In genomic region chr10:20622522-20623270, GRCh38 we compare ENCODE assay signal across 13 cellular contexts.
DNase-seq lines count a peak whose midpoint lies in the region; ATAC-seq, FAIRE-seq and TF ChIP-seq lines count a peak whose summit lies in the region.
"Had no signal": no experiment of that assay in that cellular context is flagged by ENCODE, and none has a peak within 500 bp of the region (broad histone marks: within the 10 kb centered on the region; RNA-seq: fewer than 3 reads in every experiment).

No MANE protein-coding gene starts in this region.

- no peaks in the 10 kb centered on the region for H4K20me1 ChIP-seq in astrocyte (ENCODE audit: insufficient read depth, low read length)
- no peaks in the 10 kb centered on the region for H4K20me1 ChIP-seq in H9 (ENCODE audit: control insufficient read depth, insufficient read depth, insufficient read length)
- H4K20me1 ChIP-seq: BLaER1 had no signal

- CTCF ChIA-PET in WTC11 (lab: Charles Lee): no interaction called here

- H3K27ac ChIP-seq in heart right ventricle (peak overlapping the region in 8 of 10 donors; percentile 17 to 69 (median 60)), astrocyte (ENCODE audit: low read depth, low read length) (peak overlapping the region; percentile 47), left lung (peak overlapping the region in 1 of 2 donors; percentile 60), vagina (peak overlapping the region; percentile 79), H9 (ENCODE audit: insufficient read length, low read depth, low read length) (no peak overlapping the region)
- H3K27ac ChIP-seq: BLaER1, sigmoid colon had no signal

- H3K27me3 ChIP-seq in heart right ventricle: no peaks in the 10 kb centered on the region
- no peaks in the 10 kb centered on the region for H3K27me3 ChIP-seq in astrocyte (ENCODE audit: insufficient read depth, low read length)
- no peaks in the 10 kb centered on the region for H3K27me3 ChIP-seq in left lung
- H3K27me3 ChIP-seq in vagina: no peaks in the 10 kb centered on the region
- H3K27me3 ChIP-seq in H9 (ENCODE audit: insufficient read depth, low read length): no peaks in the 10 kb centered on the region; the same call in 1 of the 2 replicates
- H3K27me3 ChIP-seq: BLaER1, sigmoid colon had no signal

- H3K18ac ChIP-seq in H9 (ENCODE audit: insufficient read length, low read depth, low read length): no peak overlapping the region

- no peak overlapping the region for H2BK12ac ChIP-seq in H9 (ENCODE audit: insufficient read length, low read depth, low read length)

- no peak overlapping the region for H3K23ac ChIP-seq in H9 (ENCODE audit: insufficient read length, low read depth, low read length)

- H3K4me1 Mint-ChIP-seq in astrocyte (ENCODE audit: low read depth, unreplicated experiment): no peaks in the 10 kb centered on the region
- peaks cover 6% of the 10 kb centered on the region for H3K4me1 Mint-ChIP-seq in WTC11
- H3K4me1 Mint-ChIP-seq in H9: peaks cover 0 to 4% of the 10 kb centered on the region in 2 experiments; a peak in 1 of 4 replicates

- peak; percentile 56 for FAIRE-seq in astrocyte (lab: Jason Lieb, UNC)

- H3K79me1 ChIP-seq in H9 (ENCODE audit: insufficient read depth, low read depth, low read length, poor library complexity, severe bottlenecking): no peaks in the 10 kb centered on the region

- no peak overlapping the region for H2BK120ac ChIP-seq in H9 (ENCODE audit: low read depth, low read length, poor library complexity, severe bottlenecking)

- no peak overlapping the region for H2BK5ac ChIP-seq in H9 (ENCODE audit: insufficient read length, low read length)

- ATAC-seq in heart right ventricle: peak in 2 of 8 donors; percentile 32 to 35
- ATAC-seq in Right ventricle myocardium inferior: no peak
- ATAC-seq in left lung: peak; percentile 95
- no peak for ATAC-seq in WTC11

- WGBS in heart right ventricle, 2 donors: 45 to 60% methylated on average over 6 of the region's 6 CpGs
- no CpG with 5 or more reads among the region's 6 CpGs for WGBS in H9 (ENCODE audit: extremely low coverage, insufficient read length, low lambda C conversion rate)

- TF ChIP-seq POLR2A in vagina (IDR thresholded peaks at IDR 0.05): no peak

- H3K9me3 Mint-ChIP-seq in astrocyte (ENCODE audit: unreplicated experiment) (no peaks in the 10 kb centered on the region), WTC11 (no peaks in the 10 kb centered on the region), H9 (no peaks in the 10 kb centered on the region)

- no peak overlapping the region for H3K56ac ChIP-seq in H9 (ENCODE audit: insufficient read length, low read depth, low read length)

- H2AFZ ChIP-seq in astrocyte (ENCODE audit: low read depth, low read length) (no peak overlapping the region), H9 (ENCODE audit: low read length) (no peak overlapping the region)

- no peak overlapping the region for H3K4ac ChIP-seq in H9 (ENCODE audit: low read depth, low read length)

- peaks cover 0 to 14% (median 0%) of the 10 kb centered on the region in 11 donors for H3K9me3 ChIP-seq in heart right ventricle
- no peaks in the 10 kb centered on the region for H3K9me3 ChIP-seq in astrocyte (ENCODE audit: insufficient read depth, low read depth, low read length)
- H3K9me3 ChIP-seq in left lung: no peaks in the 10 kb centered on the region
- no peaks in the 10 kb centered on the region for H3K9me3 ChIP-seq in vagina
- no peaks in the 10 kb centered on the region for H3K9me3 ChIP-seq in H9 (ENCODE audit: control insufficient read depth, low read depth, low read length)
- H3K9me3 ChIP-seq: BLaER1, sigmoid colon had no signal

- H3K23me2 ChIP-seq in H9 (ENCODE audit: insufficient read length, low read depth, low read length, poor library complexity, severe bottlenecking): no peaks in the 10 kb centered on the region

- H3K79me2 ChIP-seq in astrocyte (ENCODE audit: insufficient read depth, low read length) (no peaks in the 10 kb centered on the region), H9 (ENCODE audit: insufficient read depth, low read length) (no peaks in the 10 kb centered on the region)

- no peaks in the 10 kb centered on the region for H3K27me3 Mint-ChIP-seq in astrocyte (ENCODE audit: low read depth, unreplicated experiment)
- no peaks in the 10 kb centered on the region for H3K27me3 Mint-ChIP-seq in WTC11 (ENCODE audit: low read depth)
- no peaks in the 10 kb centered on the region for H3K27me3 Mint-ChIP-seq in H9 (ENCODE audit: low read depth)

- H3K4me2 ChIP-seq in astrocyte (ENCODE audit: low read length): peak overlapping the region; percentile 8
- H3K4me2 ChIP-seq in H9 (ENCODE audit: insufficient read depth, insufficient read length, low read length): no peak overlapping the region
- H3K4me2 ChIP-seq: BLaER1 had no signal

- H3K4me3 Mint-ChIP-seq in astrocyte (ENCODE audit: unreplicated experiment) (no peak overlapping the region), WTC11 (no peak overlapping the region), H9 (no peak overlapping the region)

- H2BK20ac ChIP-seq in H9 (ENCODE audit: low read depth, low read length, poor library complexity, severe bottlenecking): no peak overlapping the region

- H3K36me3 ChIP-seq in heart right ventricle: no peaks in the 10 kb centered on the region
- H3K36me3 ChIP-seq in astrocyte (ENCODE audit: insufficient read depth, low read length): no peaks in the 10 kb centered on the region
- no peaks in the 10 kb centered on the region for H3K36me3 ChIP-seq in left lung
- no peaks in the 10 kb centered on the region for H3K36me3 ChIP-seq in vagina
- H3K36me3 ChIP-seq: BLaER1, sigmoid colon had no signal

- no peak overlapping the region for H3T11ph ChIP-seq in H9 (ENCODE audit: low read length)

- no peak overlapping the region for H2BK15ac ChIP-seq in H9 (ENCODE audit: low read depth, low read length)

- no peak for TF ChIP-seq CTCF in heart right ventricle (IDR thresholded peaks at IDR 0.05)
- TF ChIP-seq CTCF in astrocyte (IDR thresholded peaks at IDR 0.05; ENCODE audit: insufficient read depth, low read depth, low read length): no peak
- TF ChIP-seq CTCF in left lung (IDR thresholded peaks at IDR 0.05): no peak
- TF ChIP-seq CTCF in vagina (IDR thresholded peaks at IDR 0.05): no peak
- TF ChIP-seq CTCF in WTC11 (IDR thresholded peaks at IDR 0.05): no peak
- TF ChIP-seq CTCF in H9 (conservative IDR thresholded peaks at IDR 0.05): no peak

- no peaks in the 10 kb centered on the region for H3K36me3 Mint-ChIP-seq in astrocyte (ENCODE audit: low read depth, unreplicated experiment)
- no peaks in the 10 kb centered on the region for H3K36me3 Mint-ChIP-seq in WTC11
- peaks cover 0 to 2% (median 0%) of the 10 kb centered on the region in 3 experiments; a peak in 1 of 7 replicates for H3K36me3 Mint-ChIP-seq in H9 (ENCODE audit: insufficient read depth in 1 of 3, low read depth in 3 of 3)

- no peak overlapping the region for H2AK5ac ChIP-seq in H9 (ENCODE audit: insufficient read length, low read length)

- H3K27ac Mint-ChIP-seq in astrocyte (ENCODE audit: unreplicated experiment) (no peak overlapping the region), WTC11 (no peak overlapping the region), H9 (no peak overlapping the region)

- H3K9ac ChIP-seq in astrocyte (ENCODE audit: low read length): no peak overlapping the region
- no peak overlapping the region for H3K9ac ChIP-seq in H9 (ENCODE audit: extremely low read depth, insufficient read length, low read length)
- H3K9ac ChIP-seq: BLaER1 had no signal

- POLR2A ChIA-PET in WTC11 (lab: Charles Lee): no interaction called here

- H3K4me1 ChIP-seq in heart right ventricle: peaks cover 0 to 34% (median 5%) of the 10 kb centered on the region in 9 donors
- no peaks in the 10 kb centered on the region for H3K4me1 ChIP-seq in astrocyte (ENCODE audit: insufficient read depth, low read length)
- peaks cover 4 to 11% of the 10 kb centered on the region in 2 donors for H3K4me1 ChIP-seq in left lung
- H3K4me1 ChIP-seq in vagina: no peaks in the 10 kb centered on the region
- no peaks in the 10 kb centered on the region; the same call in 1 of the 2 replicates for H3K4me1 ChIP-seq in H9 (ENCODE audit: insufficient read depth, low read length)
- H3K4me1 ChIP-seq: BLaER1, sigmoid colon had no signal

- H4K8ac ChIP-seq in H9 (replicated peaks; ENCODE audit: insufficient read length, low read depth, low read length): no peak overlapping the region

- H4K5ac ChIP-seq in H9 (ENCODE audit: insufficient read length, low read depth, low read length): no peak overlapping the region

- H3K14ac ChIP-seq in H9 (ENCODE audit: insufficient read depth, low read length): no peak overlapping the region

- no peak for DNase-seq in heart right ventricle
- no peak for DNase-seq in Right ventricle myocardium inferior (ENCODE audit: missing footprints)
- DNase-seq in astrocyte (ENCODE audit: low read depth): peak; percentile 61
- DNase-seq in left lung: no peak
- no peak for DNase-seq in vagina (ENCODE audit: extremely low spot score in 2 of 2)
- no peak for DNase-seq in WTC11 (ENCODE audit: low spot score)
- no peak for DNase-seq in UCSD-AML1 (lab: John Stamatoyannopoulos, UW; ENCODE audit: unreplicated experiment)
- DNase-seq in H9: no peak
- DNase-seq: islet precursor cell; sigmoid colon; stimulated activated CD8-positive, alpha-beta memory T cell treated with anti-CD3 and anti-CD28 coated beads, Interleukin-4, amount 100 ng/mL, for 48 hours; T1000 had no signal

- no peak overlapping the region for H3K4me3 ChIP-seq in heart right ventricle
- no peak overlapping the region for H3K4me3 ChIP-seq in astrocyte (ENCODE audit: insufficient read depth, low read depth, low read length)
- H3K4me3 ChIP-seq in left lung: no peak overlapping the region
- H3K4me3 ChIP-seq in vagina: no peak overlapping the region
- H3K4me3 ChIP-seq: BLaER1, sigmoid colon had no signal

- no peak overlapping the region for H4K91ac ChIP-seq in H9 (ENCODE audit: insufficient read length, low read depth, low read length)

- intact Hi-C loops in heart right ventricle (cut with DNase I): loop anchor here in 3 of 10 donors (5.0 to 10.0 kb wide), 2 partner anchors 50 to 808 kb away; partner anchors contain the start of gene PLXDC2 (in 3 of the 3)
- intact Hi-C loops in Right ventricle myocardium inferior (cut with DNase I): loop anchor here (10.0 kb wide), 1 partner anchor 808 kb away; the partner anchor contains the start of gene PLXDC2
- intact Hi-C loops in left lung (cut with DNase I): no loop called here
- intact Hi-C loops in vagina (cut with DNase I): no loop called here
